In the genomic region with DNA sequence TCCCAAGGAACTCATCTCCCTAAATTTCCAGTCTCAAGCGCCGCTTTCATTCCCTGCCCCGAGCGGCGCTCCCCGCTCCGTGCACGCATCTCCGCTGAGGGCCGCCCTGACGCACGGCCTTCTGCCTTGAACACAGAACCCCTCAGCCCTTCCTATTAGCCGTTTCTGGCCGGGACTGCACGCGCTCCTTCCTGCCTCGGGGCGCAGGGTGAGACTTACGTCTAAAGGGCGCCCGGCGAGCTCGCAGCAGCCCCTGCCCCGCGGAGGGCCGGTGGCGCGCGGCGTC, we compare ENCODE assay signal across 8 cellular contexts. TPM values are rescaled to one million over a fixed set of nuclear protein-coding genes. Genes with fewer than 3 reads are reported as not detected.
DNase-seq lines count a peak whose midpoint lies in the region; ATAC-seq and TF ChIP-seq lines count a peak whose summit lies in the region.

No MANE protein-coding gene starts in this region.

- H3K36me3 Mint-ChIP-seq in activated T-helper 17 cell treated with anti-CD3 and anti-CD28 coated beads, Interleukin-2, amount 50 U/mL, for 72 hours (ENCODE audit: low read depth): peaks cover 62% of the 10 kb centered on the region

- peaks cover 36% of the 10 kb centered on the region for H3K4me1 Mint-ChIP-seq in activated T-helper 17 cell treated with anti-CD3 and anti-CD28 coated beads, Interleukin-2, amount 50 U/mL, for 72 hours

- H3K9me3 ChIP-seq in gastroesophageal sphincter: no peaks in the 10 kb centered on the region

- peak overlapping the region; percentile 91 to 99 (median 98) for H3K27ac ChIP-seq in gastroesophageal sphincter

- ATAC-seq in GM21737 (IDR thresholded peaks at IDR 0.05; ENCODE audit: unreplicated experiment): peak; percentile 33
- peak; percentile 53 for ATAC-seq in activated T-helper 17 cell treated with anti-CD3 and anti-CD28 coated beads, Interleukin-2, amount 50 U/mL, for 72 hours (replicated peaks)
- no peak for ATAC-seq in gastroesophageal sphincter

- TF ChIP-seq POLR2A in gastroesophageal sphincter (IDR thresholded peaks at IDR 0.05): no peak

- intact Hi-C loops in posterior vena cava (cut with DNase I): no loop called here

- H3K4me3 Mint-ChIP-seq in activated T-helper 17 cell treated with anti-CD3 and anti-CD28 coated beads, Interleukin-2, amount 50 U/mL, for 72 hours: peak overlapping the region; percentile 94

- 0% methylated on average over 1 to 2 of the region's 30 CpGs for WGBS in gastroesophageal sphincter (ENCODE audit: low coverage in 1 of 2), 2 donors

- H3K4me3 ChIP-seq in gastroesophageal sphincter: peak overlapping the region; percentile 94 to 96

- TF ChIP-seq EP300 in gastroesophageal sphincter (IDR thresholded peaks at IDR 0.05): no peak

- TF ChIP-seq CTCF in gastroesophageal sphincter (IDR thresholded peaks at IDR 0.05): no peak

- peak overlapping the region; percentile 100 for H3K27ac Mint-ChIP-seq in activated T-helper 17 cell treated with anti-CD3 and anti-CD28 coated beads, Interleukin-2, amount 50 U/mL, for 72 hours

- H3K4me1 ChIP-seq in gastroesophageal sphincter: peaks cover 0 to 58% (median 16%) of the 10 kb centered on the region in 3 donors

- no peaks in the 10 kb centered on the region for H3K9me3 Mint-ChIP-seq in activated T-helper 17 cell treated with anti-CD3 and anti-CD28 coated beads, Interleukin-2, amount 50 U/mL, for 72 hours

- H3K27me3 ChIP-seq in gastroesophageal sphincter: no peaks in the 10 kb centered on the region

- DNase-seq in NCI-H2107 (lab: John Stamatoyannopoulos, UW) (peak; percentile 11), NCI-H2107 treated with DMSO at 0.1 percent for 48 hours (lab: John Stamatoyannopoulos, UW; ENCODE audit: unreplicated experiment) (no peak), KG1 (lab: John Stamatoyannopoulos, UW) (peak; percentile 56), posterior vena cava (ENCODE audit: low spot score) (peak; percentile 90), amniotic stem cell (lab: John Stamatoyannopoulos, UW) (no peak)

- no peaks in the 10 kb centered on the region for H3K27me3 Mint-ChIP-seq in activated T-helper 17 cell treated with anti-CD3 and anti-CD28 coated beads, Interleukin-2, amount 50 U/mL, for 72 hours

- H3K36me3 ChIP-seq in gastroesophageal sphincter: peaks cover 0 to 19% of the 10 kb centered on the region in 2 donors

RNA-seq across cellular contexts. Expression of gene WAC, which starts 0.8 kb away (rescaled TPM):
- 100 to 1,000 TPM; 119 to 123 TPM for total RNA-seq in activated T-helper 17 cell treated with anti-CD3 and anti-CD28 coated beads, Interleukin-2, amount 50 U/mL, for 72 hours
- 100 to 1,000 TPM; 141 to 162 (median 155) TPM for total RNA-seq in gastroesophageal sphincter
- total RNA-seq in posterior vena cava: 100 to 1,000 TPM; 101 to 124 TPM

Comparison
In these comparisons a context has a peak if more than half of its experiments do, and no peak if none do; other contexts are left out.
1. DNase-seq: peak in NCI-H2107 (single experiment), KG1 (single experiment) and posterior vena cava (single experiment); none in NCI-H2107 treated with DMSO at 0.1 percent for 48 hours (single experiment) and amniotic stem cell (single experiment).